7 cellular contexts compared by ENCODE assay signal in the genomic region with DNA sequence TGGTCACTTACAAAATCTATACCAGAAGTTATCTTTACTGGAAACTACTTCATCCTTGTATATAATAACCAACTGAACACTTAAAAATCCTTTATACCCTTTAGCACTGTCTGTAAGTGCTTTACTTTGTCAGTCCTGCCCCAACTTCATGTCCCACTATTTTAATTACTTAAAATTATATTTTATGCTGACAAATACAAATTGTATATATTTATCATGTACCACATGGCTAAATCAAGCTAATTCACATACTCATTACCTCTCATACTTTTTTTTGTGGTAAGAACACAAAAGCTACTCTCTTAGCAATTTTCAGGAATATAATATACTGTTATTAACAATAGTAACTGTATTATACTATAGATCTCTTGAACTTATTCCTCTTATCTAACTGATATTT.
"Had no signal": no experiment of that assay in that cellular context is flagged by ENCODE, and none has a peak within 500 bp of the region (broad histone marks: within the 10 kb centered on the region; RNA-seq: fewer than 3 reads in every experiment).

No MANE protein-coding gene starts in this region.

- DNase-seq: GM23248, GOT3, H7, HCEC 1CT, KBM-7 had no signal

- H3K4me2 ChIP-seq: KMS-11 had no signal

- H3K9ac ChIP-seq: GM23248, KMS-11 had no signal

- H2AFZ ChIP-seq: GM23248 had no signal

- FAIRE-seq: HTR-8/SVneo had no signal

- H3K4me3 ChIP-seq: GM23248 had no signal

- H3K27ac ChIP-seq: GM23248, KMS-11 had no signal
